8 cellular contexts compared by ENCODE assay signal in genomic region chr7:108568801-108569380, GRCh38. TPM values are rescaled to one million over a fixed set of nuclear protein-coding genes. Genes with fewer than 3 reads are reported as not detected.
DNase-seq lines count a peak whose midpoint lies in the region; ATAC-seq and TF ChIP-seq lines count a peak whose summit lies in the region.

No MANE protein-coding gene starts in this region.

- H3K4me3 ChIP-seq in BJ (ENCODE audit: low read depth, low read length) = peak overlapping the region; percentile 94
- H3K4me3 ChIP-seq in Loucy (ENCODE audit: low read length, poor library complexity, severe bottlenecking) = peak overlapping the region; percentile 91
- peak overlapping the region; percentile 52 to 64 for H3K4me3 ChIP-seq in body of pancreas
- H3K4me3 ChIP-seq in mononuclear cell (ENCODE audit: low read length) = peak overlapping the region; percentile 75

- no peak for TF ChIP-seq POLR2A in body of pancreas (IDR thresholded peaks at IDR 0.05)

- no peak for ATAC-seq in body of pancreas
- no peak for ATAC-seq in GM18873 (IDR thresholded peaks at IDR 0.05; ENCODE audit: low FRiP score, unreplicated experiment)

- H4K20me1 ChIP-seq in Loucy (ENCODE audit: insufficient read depth, low read length, poor library complexity, severe bottlenecking) = peaks cover 40% of the 10 kb centered on the region

- DNase-seq in BJ (ENCODE audit: low read depth) = no peak
- no peak for DNase-seq in body of pancreas
- DNase-seq in pons (ENCODE audit: low spot score) = no peak
- DNase-seq in T1000 (lab: John Stamatoyannopoulos, UW) = no peak
- no peak for DNase-seq in OCI-M1 (lab: John Stamatoyannopoulos, UW)

- 2 to 6% methylated on average over 24 of the region's 24 CpGs for WGBS in body of pancreas, 2 donors

- H3K79me2 ChIP-seq in Loucy (ENCODE audit: insufficient read depth, low read length) = peaks cover 68% of the 10 kb centered on the region

- TF ChIP-seq CTCF in BJ (IDR thresholded peaks at IDR 0.05; ENCODE audit: insufficient read depth, low read depth, low read length) (no peak), Loucy (conservative IDR thresholded peaks at IDR 0.05; ENCODE audit: low read length) (no peak), body of pancreas (IDR thresholded peaks at IDR 0.05) (no peak)

- no peaks in the 10 kb centered on the region for H3F3A ChIP-seq in Loucy (ENCODE audit: low read depth)

- H3K27me3 ChIP-seq in BJ (ENCODE audit: control insufficient read depth, insufficient read depth, low read length) (no peaks in the 10 kb centered on the region), Loucy (ENCODE audit: insufficient read depth, low read length, poor library complexity, severe bottlenecking) (no peaks in the 10 kb centered on the region), body of pancreas (no peaks in the 10 kb centered on the region), mononuclear cell (ENCODE audit: insufficient read depth, low read length) (no peaks in the 10 kb centered on the region)

- H3K9me3 ChIP-seq in Loucy (ENCODE audit: insufficient read depth, low read depth, low read length) (no peaks in the 10 kb centered on the region), body of pancreas (no peaks in the 10 kb centered on the region), mononuclear cell (ENCODE audit: low read depth, low read length) (no peaks in the 10 kb centered on the region)

- CTCF ChIA-PET in BJ (lab: Yijun Ruan, JAX) = interaction anchor here (0.8 kb wide), 1 partner anchor 45 kb away, joined by 3 read pairs; no protein-coding TSS in a partner anchor

- no peaks in the 10 kb centered on the region for H3K9me2 ChIP-seq in Loucy (replicated peaks; ENCODE audit: low read depth, low read length)

- H3K9ac ChIP-seq in Loucy (ENCODE audit: low read depth, low read length, poor library complexity, severe bottlenecking) = peak overlapping the region; percentile 97

- peak overlapping the region; percentile 98 for H3K4me2 ChIP-seq in Loucy (ENCODE audit: low read depth, low read length, poor library complexity, severe bottlenecking)

- intact Hi-C loops in body of pancreas (cut with DNase I) = no loop called here

- POLR2A ChIA-PET in BJ (lab: Charles Lee) = interaction anchor here (1.1 to 1.5 kb wide), 2 partner anchors 13 to 43 kb away, joined by 3 to 7 read pairs; partner anchors contain the start of gene PNPLA8

- H3K4me1 ChIP-seq in Loucy (ENCODE audit: insufficient read depth, low read length, poor library complexity, severe bottlenecking) = peaks cover 58% of the 10 kb centered on the region
- peaks cover 48% of the 10 kb centered on the region for H3K4me1 ChIP-seq in body of pancreas
- peaks cover 16% of the 10 kb centered on the region for H3K4me1 ChIP-seq in mononuclear cell (ENCODE audit: insufficient read depth, low read length)

- H3K27ac ChIP-seq in body of pancreas = peak overlapping the region; percentile 87 to 99 (median 99)

- H2AFZ ChIP-seq in Loucy (ENCODE audit: low read length) = peak overlapping the region; percentile 86

- H3K36me3 ChIP-seq in BJ (ENCODE audit: control insufficient read depth, insufficient read depth, low read length) = no peaks in the 10 kb centered on the region
- no peaks in the 10 kb centered on the region for H3K36me3 ChIP-seq in Loucy (ENCODE audit: insufficient read depth, low read length)
- H3K36me3 ChIP-seq in body of pancreas (replicated peaks in 1 of 2; ENCODE audit: insufficient read depth in 1 of 2, low read depth in 2 of 2) = peaks cover 0 to 2% of the 10 kb centered on the region in 2 donors

RNA-seq across cellular contexts. Expression of gene THAP5, which starts 0.6 kb away (rescaled TPM):
- polyA plus RNA-seq in BJ (2011; rRNA removed) = 4.9 and 10.1 TPM in 2 replicates
- 5.2 and 5.8 TPM in 2 replicates for polyA minus RNA-seq in BJ (2011; rRNA and poly(A)+ RNA removed)
- total RNA-seq in body of pancreas (10 to 100 TPM; 12.7 to 17.1 TPM), mononuclear cell (19.8 TPM)

RNA-seq across cellular contexts. Expression of gene DNAJB9, which starts 0.8 kb away (rescaled TPM):
- polyA plus RNA-seq in BJ (2011; rRNA removed) = 9.0 and 11.2 TPM in 2 replicates
- polyA minus RNA-seq in BJ (2011; rRNA and poly(A)+ RNA removed) = 1.6 and 2.2 TPM in 2 replicates
- total RNA-seq in body of pancreas (10 to 100 TPM; 26.0 to 55.8 TPM), mononuclear cell (85.7 TPM)

RNA-seq across cellular contexts. Expression of gene PNPLA8, which starts 43.0 kb away (rescaled TPM):
- polyA plus RNA-seq in BJ (2011; rRNA removed) = 7.8 and 19.8 TPM in 2 replicates
- polyA minus RNA-seq in BJ (2011; rRNA and poly(A)+ RNA removed) = 6.4 and 9.9 TPM in 2 replicates
- total RNA-seq in body of pancreas (10 to 100 TPM; 15.0 to 16.8 TPM), mononuclear cell (116 TPM)
